In genomic region chr11:128515086-128515485, GRCh38 we compare ENCODE assay signal across 14 cellular contexts.
DNase-seq lines count a peak whose midpoint lies in the region; ATAC-seq and TF ChIP-seq lines count a peak whose summit lies in the region.
"Had no signal": no experiment of that assay in that cellular context is flagged by ENCODE, and none has a peak within 500 bp of the region (broad histone marks: within the 10 kb centered on the region; RNA-seq: fewer than 3 reads in every experiment).

No MANE protein-coding gene starts in this region.

- peaks cover 15% of the 10 kb centered on the region for H3K79me2 ChIP-seq in trophoblast cell (ENCODE audit: control insufficient read depth, insufficient read depth, low read length, poor library complexity)
- H3K79me2 ChIP-seq in H9 (ENCODE audit: insufficient read depth, low read length), result peaks cover 2% of the 10 kb centered on the region; the same call in 1 of the 2 replicates

- no peak overlapping the region for H4K12ac ChIP-seq in trophoblast cell (ENCODE audit: low read depth, low read length)

- POLR2A ChIA-PET in CD8-positive, alpha-beta T cell (lab: Charles Lee), result interaction anchor here (1.0 to 14.6 kb wide), 10 partner anchors 11 to 233 kb away, joined by 3 to 270 read pairs (median 44); no protein-coding TSS in a partner anchor
- POLR2A ChIA-PET in IMR-90 (lab: Charles Lee; ENCODE audit: unreplicated experiment), result no interaction called here
- POLR2A ChIA-PET in activated naive CD8-positive, alpha-beta T cell treated with anti-CD3 and anti-CD28 coated beads, Interleukin-2, amount 10 ng/mL, durations not matched to agents 7 days and 5 days (lab: Charles Lee), result interaction anchor here (0.6 to 34.4 kb wide), 12 partner anchors 10 to 225 kb away, joined by 3 to 716 read pairs (median 8); partner anchors contain the start of gene FLI1

- no peaks in the 10 kb centered on the region for H3K9me3 ChIP-seq in CD8-positive, alpha-beta T cell (ENCODE audit: low read length)
- no peaks in the 10 kb centered on the region for H3K9me3 ChIP-seq in IMR-90 (ENCODE audit: control insufficient read depth, insufficient read depth, low read length)
- H3K9me3 ChIP-seq in trophoblast cell (ENCODE audit: insufficient read depth, low read depth, low read length), result no peaks in the 10 kb centered on the region
- no peaks in the 10 kb centered on the region for H3K9me3 ChIP-seq in H9 (ENCODE audit: control insufficient read depth, low read depth, low read length)
- H3K9me3 ChIP-seq: adrenal gland had no signal

- peaks cover 95% of the 10 kb centered on the region for H4K20me1 ChIP-seq in IMR-90 (ENCODE audit: insufficient read depth, low read length)
- H4K20me1 ChIP-seq in H9 (ENCODE audit: control insufficient read depth, insufficient read depth, insufficient read length), result no peaks in the 10 kb centered on the region

- intact Hi-C loops in CD8-positive, alpha-beta T cell (cut with DNase I, micrococcal nuclease), result loop anchor here (2.0 to 10.0 kb wide), 6 partner anchors 37 to 343 kb away; no protein-coding TSS in a partner anchor
- intact Hi-C loops in IMR-90 (cut with micrococcal nuclease), result loop anchor here (5.0 kb wide), 1 partner anchor 108 kb away; no protein-coding TSS in a partner anchor
- intact Hi-C loops in natural killer cell (cut with micrococcal nuclease), result loop anchor here (5.0 kb wide), 1 partner anchor 323 kb away; no protein-coding TSS in a partner anchor

- ATAC-seq in CD8-positive, alpha-beta T cell, result peak; percentile 13
- ATAC-seq in IMR-90 (ENCODE audit: low read depth) (no peak), natural killer cell (peak in 2 of 3 donors; percentile 15 to 37)
- no peak for ATAC-seq in activated naive CD8-positive, alpha-beta T cell treated with anti-CD3 and anti-CD28 coated beads, Interleukin-2, amount 10 ng/mL, durations not matched to agents 7 days and 5 days (ENCODE audit: low read depth)
- ATAC-seq: HCT116 had no signal

- no peak overlapping the region for H3K18ac ChIP-seq in IMR-90 (ENCODE audit: low read depth, low read length)
- no peak overlapping the region for H3K18ac ChIP-seq in trophoblast cell (ENCODE audit: low read length)
- H3K18ac ChIP-seq in H9 (ENCODE audit: insufficient read length, low read depth, low read length), result no peak overlapping the region

- no TSS peak for BruUV-seq in IMR-90 (replicated peaks; lab: Mats Ljungman, UMichigan)

- H3K23ac ChIP-seq in IMR-90 (ENCODE audit: low read depth, low read length) (no peak overlapping the region), trophoblast cell (ENCODE audit: low read length) (no peak overlapping the region), H9 (ENCODE audit: insufficient read length, low read depth, low read length) (no peak overlapping the region)

- H3K9ac ChIP-seq in IMR-90 (ENCODE audit: low read depth, low read length) (no peak overlapping the region), trophoblast cell (ENCODE audit: low read length) (no peak overlapping the region), H9 (ENCODE audit: extremely low read depth, insufficient read length, low read length) (no peak overlapping the region)

- H3K4me3 Mint-ChIP-seq in CD8-positive, alpha-beta T cell, result peak overlapping the region; percentile 98
- H3K4me3 Mint-ChIP-seq in activated naive CD8-positive, alpha-beta T cell treated with anti-CD3 and anti-CD28 coated beads, Interleukin-2, amount 10 ng/mL, durations not matched to agents 7 days and 5 days, result peak overlapping the region; percentile 98
- H3K4me3 Mint-ChIP-seq in natural killer cell, result peak overlapping the region; percentile 98
- no peak overlapping the region for H3K4me3 Mint-ChIP-seq in H9

- peaks cover 95% of the 10 kb centered on the region for H3K36me3 Mint-ChIP-seq in CD8-positive, alpha-beta T cell
- peaks cover 79% of the 10 kb centered on the region for H3K36me3 Mint-ChIP-seq in activated naive CD8-positive, alpha-beta T cell treated with anti-CD3 and anti-CD28 coated beads, Interleukin-2, amount 10 ng/mL, durations not matched to agents 7 days and 5 days
- H3K36me3 Mint-ChIP-seq in natural killer cell, result peaks cover 34% of the 10 kb centered on the region
- no peaks in the 10 kb centered on the region for H3K36me3 Mint-ChIP-seq in H9 (ENCODE audit: insufficient read depth in 1 of 3, low read depth in 3 of 3)

- no peak for TF ChIP-seq RAD21 in IMR-90 (IDR thresholded peaks at IDR 0.05; ENCODE audit: low read length)

- H2BK12ac ChIP-seq in trophoblast cell (ENCODE audit: low read length) (no peak overlapping the region), H9 (ENCODE audit: insufficient read length, low read depth, low read length) (no peak overlapping the region)

- peaks cover 46% of the 10 kb centered on the region for H3K4me1 ChIP-seq in CD8-positive, alpha-beta T cell (ENCODE audit: insufficient read depth, low read length)
- H3K4me1 ChIP-seq in IMR-90 (ENCODE audit: control insufficient read depth, insufficient read depth, low read length) (peaks cover 34% of the 10 kb centered on the region), trophoblast cell (ENCODE audit: control insufficient read depth in 1 of 2, insufficient read depth in 2 of 2, low read length in 2 of 2) (peaks cover 2 to 14% of the 10 kb centered on the region in 2 experiments), H9 (ENCODE audit: insufficient read depth, low read length) (peaks cover 6% of the 10 kb centered on the region; the same call in 1 of the 2 replicates)

- H2AK5ac ChIP-seq in IMR-90 (ENCODE audit: low read depth, low read length) (no peak overlapping the region), trophoblast cell (ENCODE audit: low read length) (no peak overlapping the region), H9 (ENCODE audit: insufficient read length, low read length) (no peak overlapping the region)

- no peaks in the 10 kb centered on the region for H3K23me2 ChIP-seq in H9 (ENCODE audit: insufficient read length, low read depth, low read length, poor library complexity, severe bottlenecking)

- H3K9me1 ChIP-seq in IMR-90 (ENCODE audit: insufficient read depth, low read length), result peaks cover 30% of the 10 kb centered on the region

- H2BK15ac ChIP-seq in IMR-90 (ENCODE audit: low read depth, low read length) (no peak overlapping the region), H9 (ENCODE audit: low read depth, low read length) (no peak overlapping the region)

- H2BK120ac ChIP-seq in IMR-90 (ENCODE audit: low read depth, low read length) (no peak overlapping the region), trophoblast cell (ENCODE audit: insufficient read depth, low read length, poor library complexity) (no peak overlapping the region), H9 (ENCODE audit: low read depth, low read length, poor library complexity, severe bottlenecking) (no peak overlapping the region)

- no peak overlapping the region for H2AK9ac ChIP-seq in IMR-90 (replicated peaks; ENCODE audit: low read depth, low read length, poor library complexity)

- in situ Hi-C loops in IMR-90 (cut with MboI; ENCODE audit: low sequenced_read_pairs), result loop anchor here (25.0 kb wide), 1 partner anchor 478 kb away; no protein-coding TSS in a partner anchor

- peak overlapping the region; percentile 24; the same call in 1 of the 2 replicates for H3K4me2 ChIP-seq in IMR-90 (ENCODE audit: low read depth, low read length)
- H3K4me2 ChIP-seq in trophoblast cell (ENCODE audit: low read length), result no peak overlapping the region
- H3K4me2 ChIP-seq in H9 (ENCODE audit: insufficient read depth, insufficient read length, low read length), result no peak overlapping the region

- 81 to 100% methylated on average over 1 to 4 of the region's 6 CpGs for WGBS in IMR-90 (ENCODE audit: extremely low coverage in 2 of 2, insufficient read length in 1 of 2), 2 experiments
- WGBS in trophoblast cell (ENCODE audit: extremely low coverage, insufficient coverage, insufficient read length), result 100% methylated on average over 1 of the region's 6 CpGs
- 100% methylated on average over 1 of the region's 6 CpGs for WGBS in H9 (ENCODE audit: extremely low coverage, insufficient read length, low lambda C conversion rate)

- H2BK5ac ChIP-seq in IMR-90 (ENCODE audit: low read depth, low read length, poor library complexity, severe bottlenecking), result no peak overlapping the region
- no peak overlapping the region for H2BK5ac ChIP-seq in trophoblast cell (ENCODE audit: low read depth, low read length, poor library complexity)
- H2BK5ac ChIP-seq in H9 (ENCODE audit: insufficient read length, low read length), result no peak overlapping the region

- H3K9me3 Mint-ChIP-seq in CD8-positive, alpha-beta T cell, result no peaks in the 10 kb centered on the region
- no peaks in the 10 kb centered on the region for H3K9me3 Mint-ChIP-seq in activated naive CD8-positive, alpha-beta T cell treated with anti-CD3 and anti-CD28 coated beads, Interleukin-2, amount 10 ng/mL, durations not matched to agents 7 days and 5 days
- H3K9me3 Mint-ChIP-seq in natural killer cell, result no peaks in the 10 kb centered on the region
- H3K9me3 Mint-ChIP-seq in H9, result no peaks in the 10 kb centered on the region

- peak in 2 of 7 experiments; percentile 30 to 63 for DNase-seq in CD8-positive, alpha-beta T cell
- DNase-seq in IMR-90 (no peak), natural killer cell (no peak), trophoblast cell (no peak), RPMI8226 (no peak), dedifferentiated amniotic fluid mesenchymal stem cell (ENCODE audit: extremely low spot score) (no peak), H9 (no peak)
- DNase-seq in activated naive CD8-positive, alpha-beta T cell treated with anti-CD3 and anti-CD28 coated beads, Interleukin-2, amount 10 ng/mL, durations not matched to agents 7 days and 5 days, result no peak
- DNase-seq: adrenal gland; Calu3; effector CD8-positive, alpha-beta T cell; Kasumi-1; WERI-Rb-1 had no signal

- H3K27me3 ChIP-seq in CD8-positive, alpha-beta T cell (ENCODE audit: insufficient read depth, low read length), result no peaks in the 10 kb centered on the region
- H3K27me3 ChIP-seq in IMR-90 (ENCODE audit: control insufficient read depth, insufficient read depth, low read length), result no peaks in the 10 kb centered on the region
- no peaks in the 10 kb centered on the region for H3K27me3 ChIP-seq in trophoblast cell (ENCODE audit: insufficient read depth, low read length)
- H3K27me3 ChIP-seq in H9 (ENCODE audit: insufficient read depth, low read length), result no peaks in the 10 kb centered on the region
- H3K27me3 ChIP-seq: adrenal gland had no signal

- dilution Hi-C loops in IMR-90 (cut with HindIII; ENCODE audit: low sequenced_read_pairs, unreplicated experiment), result no loop called here

- peak overlapping the region; percentile 98 for H3K27ac Mint-ChIP-seq in CD8-positive, alpha-beta T cell
- H3K27ac Mint-ChIP-seq in activated naive CD8-positive, alpha-beta T cell treated with anti-CD3 and anti-CD28 coated beads, Interleukin-2, amount 10 ng/mL, durations not matched to agents 7 days and 5 days, result peak overlapping the region; percentile 97
- peak overlapping the region; percentile 98 to 99 for H3K27ac Mint-ChIP-seq in natural killer cell
- H3K27ac Mint-ChIP-seq in H9, result no peak overlapping the region

- CTCF ChIA-PET in CD8-positive, alpha-beta T cell (lab: Charles Lee), result interaction anchor here (1.0 to 13.2 kb wide), 5 partner anchors 11 to 114 kb away, joined by 3 to 173 read pairs (median 3); no protein-coding TSS in a partner anchor
- CTCF ChIA-PET in IMR-90 (lab: Yijun Ruan, JAX), result no interaction called here

- TF ChIP-seq POLR2A in IMR-90 (IDR thresholded peaks at IDR 0.05; ENCODE audit: low read depth, low read length), result no peak

- H3K79me1 ChIP-seq in IMR-90 (ENCODE audit: low read depth in 1 of 2, low read length in 2 of 2) (peaks cover 0 to 54% of the 10 kb centered on the region in 2 experiments; a peak in 2 of 4 replicates), trophoblast cell (ENCODE audit: low read length) (no peaks in the 10 kb centered on the region), H9 (ENCODE audit: insufficient read depth, low read depth, low read length, poor library complexity, severe bottlenecking) (peaks cover 4% of the 10 kb centered on the region)

- no peak overlapping the region for H3K56ac ChIP-seq in IMR-90 (ENCODE audit: extremely low read depth, insufficient read depth, low read length)
- H3K56ac ChIP-seq in H9 (ENCODE audit: insufficient read length, low read depth, low read length), result no peak overlapping the region

- H3T11ph ChIP-seq in H9 (ENCODE audit: low read length), result no peak overlapping the region

- no peak for TF ChIP-seq CTCF in CD8-positive, alpha-beta T cell (IDR thresholded peaks at IDR 0.05)
- TF ChIP-seq CTCF in IMR-90 (conservative IDR thresholded peaks at IDR 0.05; ENCODE audit: low read depth, low read length), result no peak
- TF ChIP-seq CTCF in natural killer cell (IDR thresholded peaks at IDR 0.05), result no peak
- TF ChIP-seq CTCF in H9 (conservative IDR thresholded peaks at IDR 0.05), result no peak

- peaks cover 70% of the 10 kb centered on the region for H3K4me1 Mint-ChIP-seq in CD8-positive, alpha-beta T cell (ENCODE audit: low read depth)
- peaks cover 71% of the 10 kb centered on the region for H3K4me1 Mint-ChIP-seq in activated naive CD8-positive, alpha-beta T cell treated with anti-CD3 and anti-CD28 coated beads, Interleukin-2, amount 10 ng/mL, durations not matched to agents 7 days and 5 days
- H3K4me1 Mint-ChIP-seq in natural killer cell, result peaks cover 94 to 95% of the 10 kb centered on the region in 2 donors
- H3K4me1 Mint-ChIP-seq in H9, result peaks cover 20 to 23% of the 10 kb centered on the region in 2 experiments

- H2BK20ac ChIP-seq in IMR-90 (ENCODE audit: low read depth, low read length) (no peak overlapping the region), H9 (ENCODE audit: low read depth, low read length, poor library complexity, severe bottlenecking) (no peak overlapping the region)

- peak overlapping the region; percentile 94 for H3K4me3 ChIP-seq in CD8-positive, alpha-beta T cell (ENCODE audit: low read depth, low read length)
- H3K4me3 ChIP-seq in IMR-90 (ENCODE audit: insufficient read depth, low read depth, low read length) (no peak overlapping the region), trophoblast cell (ENCODE audit: low read depth, low read length) (no peak overlapping the region)

- H4K5ac ChIP-seq in IMR-90 (ENCODE audit: low read depth, low read length), result no peak overlapping the region
- no peak overlapping the region for H4K5ac ChIP-seq in H9 (ENCODE audit: insufficient read length, low read depth, low read length)

- no peak overlapping the region for H4K91ac ChIP-seq in IMR-90 (ENCODE audit: insufficient read depth, low read depth, low read length)
- no peak overlapping the region for H4K91ac ChIP-seq in trophoblast cell (ENCODE audit: low read depth, low read length)
- no peak overlapping the region for H4K91ac ChIP-seq in H9 (ENCODE audit: insufficient read length, low read depth, low read length)

- H3K14ac ChIP-seq in IMR-90 (replicated peaks; ENCODE audit: low read depth, low read length) (0 out of 2 replicates have a peak overlapping the region, but pooled peaks have one; percentile 2), trophoblast cell (ENCODE audit: low read length) (no peak overlapping the region), H9 (ENCODE audit: insufficient read depth, low read length) (no peak overlapping the region)

- H3K4ac ChIP-seq in IMR-90 (ENCODE audit: low read depth, low read length) (no peak overlapping the region), trophoblast cell (ENCODE audit: low read depth, low read length) (no peak overlapping the region), H9 (ENCODE audit: low read depth, low read length) (no peak overlapping the region)

- H3K36me3 ChIP-seq in CD8-positive, alpha-beta T cell (ENCODE audit: insufficient read depth, low read length), result peaks cover 24% of the 10 kb centered on the region
- H3K36me3 ChIP-seq in IMR-90 (ENCODE audit: control insufficient read depth, insufficient read depth, low read length) (peaks cover 6% of the 10 kb centered on the region), trophoblast cell (ENCODE audit: control insufficient read depth in 1 of 2, insufficient read depth in 2 of 2, low read length in 2 of 2) (peaks cover 9 to 13% of the 10 kb centered on the region in 2 experiments)
- H3K36me3 ChIP-seq: adrenal gland, WERI-Rb-1 had no signal

- H2AFZ ChIP-seq in IMR-90 (replicated peaks; ENCODE audit: low read length, poor library complexity) (no peak overlapping the region), trophoblast cell (ENCODE audit: insufficient read depth, low read length, poor library complexity) (no peak overlapping the region), H9 (ENCODE audit: low read length) (no peak overlapping the region)

- H3K27ac ChIP-seq in CD8-positive, alpha-beta T cell (ENCODE audit: low read depth, low read length), result peak overlapping the region; percentile 91
- H3K27ac ChIP-seq in IMR-90 (ENCODE audit: insufficient read depth, low read length) (no peak overlapping the region), trophoblast cell (ENCODE audit: low read depth, low read length) (no peak overlapping the region), H9 (ENCODE audit: insufficient read length, low read depth, low read length) (no peak overlapping the region)
- H3K27ac ChIP-seq: WERI-Rb-1 had no signal

- no peaks in the 10 kb centered on the region for H3K27me3 Mint-ChIP-seq in CD8-positive, alpha-beta T cell (ENCODE audit: low read depth)
- no peaks in the 10 kb centered on the region for H3K27me3 Mint-ChIP-seq in activated naive CD8-positive, alpha-beta T cell treated with anti-CD3 and anti-CD28 coated beads, Interleukin-2, amount 10 ng/mL, durations not matched to agents 7 days and 5 days
- H3K27me3 Mint-ChIP-seq in natural killer cell (ENCODE audit: low read depth in 2 of 2) (no peaks in the 10 kb centered on the region), H9 (ENCODE audit: low read depth) (no peaks in the 10 kb centered on the region)

- H4K8ac ChIP-seq in IMR-90 (ENCODE audit: low read depth in 2 of 2, low read length in 2 of 2) (no peak overlapping the region), trophoblast cell (ENCODE audit: low read depth, low read length) (no peak overlapping the region), H9 (replicated peaks; ENCODE audit: insufficient read length, low read depth, low read length) (no peak overlapping the region)

Comparison
In these comparisons a context has a peak if more than half of its experiments do, and no peak if none do; other contexts are left out.
1. ATAC-seq: peak in CD8-positive, alpha-beta T cell (single experiment) and natural killer cell (2 of 3); none in IMR-90 (single experiment) and activated naive CD8-positive, alpha-beta T cell treated with anti-CD3 and anti-CD28 coated beads, Interleukin-2, amount 10 ng/mL, durations not matched to agents 7 days and 5 days (single experiment).
2. H3K27ac Mint-ChIP-seq: peak in CD8-positive, alpha-beta T cell (single experiment), activated naive CD8-positive, alpha-beta T cell treated with anti-CD3 and anti-CD28 coated beads, Interleukin-2, amount 10 ng/mL, durations not matched to agents 7 days and 5 days (single experiment) and natural killer cell (2 of 2); none in H9 (0 of 3).
3. H3K4me3 Mint-ChIP-seq: peak in CD8-positive, alpha-beta T cell (single experiment), activated naive CD8-positive, alpha-beta T cell treated with anti-CD3 and anti-CD28 coated beads, Interleukin-2, amount 10 ng/mL, durations not matched to agents 7 days and 5 days (single experiment) and natural killer cell (single experiment); none in H9 (0 of 2).